In genomic region chr2:95026471-95027368, GRCh38 we compare ENCODE assay signal across 11 cellular contexts. TPM values are rescaled to one million over a fixed set of nuclear protein-coding genes. Genes with fewer than 3 reads are reported as not detected.
DNase-seq lines count a peak whose midpoint lies in the region; ATAC-seq and TF ChIP-seq lines count a peak whose summit lies in the region.
"Had no signal": no experiment of that assay in that cellular context is flagged by ENCODE, and none has a peak within 500 bp of the region (broad histone marks: within the 10 kb centered on the region; RNA-seq: fewer than 3 reads in every experiment).

No MANE protein-coding gene starts in this region.

- H3K27me3 ChIP-seq in IMR-90 (ENCODE audit: control insufficient read depth, insufficient read depth, low read length) (peaks cover 77% of the 10 kb centered on the region), right cardiac atrium (ENCODE audit: control insufficient read depth, insufficient read depth) (no peaks in the 10 kb centered on the region)

- POLR2A ChIA-PET in IMR-90 (lab: Charles Lee; ENCODE audit: unreplicated experiment), result no interaction called here
- POLR2A ChIA-PET in HEK293T (lab: Yijun Ruan, JAX), result interaction anchor here (0.7 kb wide), 1 partner anchor 173 kb away, joined by 3 read pairs; no protein-coding TSS in a partner anchor

- DNase-seq in IMR-90, result no peak
- DNase-seq in activated T-cell treated with anti-CD3 and anti-CD28 coated beads, Interleukin-2, amount 50 U/mL, for 24 hours, result peak; percentile 65
- peak in 1 of 3 donors; percentile 18 for DNase-seq in right cardiac atrium
- peak; percentile 40 to 51 for DNase-seq in stimulated activated CD4-positive, alpha-beta T cell treated with anti-CD3 and anti-CD28 coated beads, Interleukin-2, amount 100 ng/mL, for 24 hours
- no peak for DNase-seq in LoVo (ENCODE audit: low spot score)
- no peak for DNase-seq in HEK293T (ENCODE audit: extremely low spot score)
- DNase-seq: foreskin melanocyte, SIG-M5 had no signal

- H3K4me3 ChIP-seq in IMR-90 (ENCODE audit: insufficient read depth, low read depth, low read length) (no peak overlapping the region), right cardiac atrium (ENCODE audit: low read length) (peak overlapping the region; percentile 58)

- CTCF ChIA-PET in IMR-90 (lab: Yijun Ruan, JAX) (interaction anchor here (1.0 kb wide), 1 partner anchor 53 kb away, joined by 3 read pairs; no protein-coding TSS in a partner anchor), HEK293T (lab: Yijun Ruan, JAX) (no interaction called here)

- H3K56ac ChIP-seq in IMR-90 (ENCODE audit: extremely low read depth, insufficient read depth, low read length), result no peak overlapping the region

- no peak for TF ChIP-seq RAD21 in IMR-90 (IDR thresholded peaks at IDR 0.05; ENCODE audit: low read length)

- TF ChIP-seq POLR2A in IMR-90 (IDR thresholded peaks at IDR 0.05; ENCODE audit: low read depth, low read length), result no peak

- no peaks in the 10 kb centered on the region for H3K9me3 ChIP-seq in IMR-90 (ENCODE audit: control insufficient read depth, insufficient read depth, low read length)
- no peaks in the 10 kb centered on the region for H3K9me3 ChIP-seq in right cardiac atrium (ENCODE audit: control insufficient read depth, low read length)

- H3K79me1 ChIP-seq in IMR-90 (ENCODE audit: low read depth in 1 of 2, low read length in 2 of 2), result no peaks in the 10 kb centered on the region

- no peaks in the 10 kb centered on the region for H3K27me3 Mint-ChIP-seq in activated T-cell treated with anti-CD3 and anti-CD28 coated beads, Interleukin-2, amount 50 U/mL, for 24 hours

- no peak overlapping the region for H3K23ac ChIP-seq in IMR-90 (ENCODE audit: low read depth, low read length)

- H3K4me2 ChIP-seq in IMR-90 (ENCODE audit: low read depth, low read length), result no peak overlapping the region

- H2AFZ ChIP-seq in IMR-90 (replicated peaks; ENCODE audit: low read length, poor library complexity), result peak overlapping the region; percentile 28

- peaks cover 88% of the 10 kb centered on the region for H3K4me1 Mint-ChIP-seq in activated T-cell treated with anti-CD3 and anti-CD28 coated beads, Interleukin-2, amount 50 U/mL, for 24 hours (ENCODE audit: low read depth)

- in situ Hi-C loops in IMR-90 (cut with MboI; ENCODE audit: low sequenced_read_pairs), result no loop called here

- intact Hi-C loops in IMR-90 (cut with micrococcal nuclease), result no loop called here
- intact Hi-C loops in right cardiac atrium (cut with DNase I), result no loop called here

- H3K14ac ChIP-seq in IMR-90 (replicated peaks; ENCODE audit: low read depth, low read length), result no peak overlapping the region

- no peak overlapping the region for H2AK9ac ChIP-seq in IMR-90 (replicated peaks; ENCODE audit: low read depth, low read length, poor library complexity)

- ATAC-seq in IMR-90 (ENCODE audit: low read depth) (no peak), right cardiac atrium (no peak), GM18870 (IDR thresholded peaks at IDR 0.05; ENCODE audit: unreplicated experiment) (no peak), HG03196 (IDR thresholded peaks at IDR 0.05; ENCODE audit: unreplicated experiment) (no peak)

- no peak overlapping the region for H2BK15ac ChIP-seq in IMR-90 (ENCODE audit: low read depth, low read length)

- no peaks in the 10 kb centered on the region for H3K9me1 ChIP-seq in IMR-90 (ENCODE audit: insufficient read depth, low read length)

- no peak overlapping the region for H3K18ac ChIP-seq in IMR-90 (ENCODE audit: low read depth, low read length)

- H3K27ac ChIP-seq in IMR-90 (ENCODE audit: insufficient read depth, low read length) (no peak overlapping the region), right cardiac atrium (ENCODE audit: low read length) (no peak overlapping the region)

- H3K4ac ChIP-seq in IMR-90 (ENCODE audit: low read depth, low read length), result no peak overlapping the region

- BruUV-seq in IMR-90 (replicated peaks; lab: Mats Ljungman, UMichigan), result no TSS peak

- WGBS in IMR-90 (ENCODE audit: extremely low coverage in 2 of 2, insufficient read length in 1 of 2), 2 experiments, result 20% methylated on average over 3 of the region's 47 CpGs; no CpG with 5 or more reads in 1 of the 2 experiments
- 8% methylated on average over 47 of the region's 47 CpGs for WGBS in right cardiac atrium

- dilution Hi-C loops in IMR-90 (cut with HindIII; ENCODE audit: low sequenced_read_pairs, unreplicated experiment), result no loop called here

- H3K4me3 Mint-ChIP-seq in activated T-cell treated with anti-CD3 and anti-CD28 coated beads, Interleukin-2, amount 50 U/mL, for 24 hours, result peak overlapping the region; percentile 90

- no peak overlapping the region for H4K91ac ChIP-seq in IMR-90 (ENCODE audit: insufficient read depth, low read depth, low read length)

- peaks cover 5% of the 10 kb centered on the region for H3K36me3 Mint-ChIP-seq in activated T-cell treated with anti-CD3 and anti-CD28 coated beads, Interleukin-2, amount 50 U/mL, for 24 hours (ENCODE audit: low read depth)

- no peak overlapping the region for H2AK5ac ChIP-seq in IMR-90 (ENCODE audit: low read depth, low read length)

- no peak overlapping the region for H2BK20ac ChIP-seq in IMR-90 (ENCODE audit: low read depth, low read length)

- no peaks in the 10 kb centered on the region for H3K36me3 ChIP-seq in IMR-90 (ENCODE audit: control insufficient read depth, insufficient read depth, low read length)

- no peaks in the 10 kb centered on the region for H4K20me1 ChIP-seq in IMR-90 (ENCODE audit: insufficient read depth, low read length)

- no peak overlapping the region for H4K8ac ChIP-seq in IMR-90 (ENCODE audit: low read depth in 2 of 2, low read length in 2 of 2)

- H3K27ac Mint-ChIP-seq in activated T-cell treated with anti-CD3 and anti-CD28 coated beads, Interleukin-2, amount 50 U/mL, for 24 hours, result peak overlapping the region; percentile 76

- TF ChIP-seq CTCF in IMR-90 (conservative IDR thresholded peaks at IDR 0.05; ENCODE audit: low read depth, low read length), result no peak

- H2BK120ac ChIP-seq in IMR-90 (ENCODE audit: low read depth, low read length), result no peak overlapping the region

- no peaks in the 10 kb centered on the region for H3K9me3 Mint-ChIP-seq in activated T-cell treated with anti-CD3 and anti-CD28 coated beads, Interleukin-2, amount 50 U/mL, for 24 hours

- no peak overlapping the region for H2BK5ac ChIP-seq in IMR-90 (ENCODE audit: low read depth, low read length, poor library complexity, severe bottlenecking)

- no peak overlapping the region for H4K5ac ChIP-seq in IMR-90 (ENCODE audit: low read depth, low read length)

- H3K4me1 ChIP-seq in IMR-90 (ENCODE audit: control insufficient read depth, insufficient read depth, low read length), result peaks cover 4% of the 10 kb centered on the region; the same call in 1 of the 2 replicates
- H3K4me1 ChIP-seq in right cardiac atrium (ENCODE audit: control insufficient read depth, insufficient read depth, low read length), result no peaks in the 10 kb centered on the region

- H3K9ac ChIP-seq in IMR-90 (ENCODE audit: low read depth, low read length), result no peak overlapping the region

TF ChIP-seq in IMR-90, 13 proteins besides CTCF, POLR2A, EP300 and RAD21:
- no peak for TF ChIP-seq MAFK (IDR thresholded peaks at IDR 0.05; ENCODE audit: low read depth, low read length)
- TF ChIP-seq SMC3 (IDR thresholded peaks at IDR 0.05; ENCODE audit: low read depth, low read length), result no peak

TF ChIP-seq in HEK293T, 16 proteins besides CTCF, POLR2A, EP300 and RAD21:
- TF ChIP-seq FOXA1 (IDR thresholded peaks at IDR 0.05) (no peak), L3MBTL2 (conservative IDR thresholded peaks at IDR 0.05) (no peak), SP1 (IDR thresholded peaks at IDR 0.05) (no peak), SUZ12 (IDR thresholded peaks at IDR 0.05) (no peak), ZNF384 (IDR thresholded peaks at IDR 0.05) (no peak), TARDBP (IDR thresholded peaks at IDR 0.05) (no peak), FOXM1 (IDR thresholded peaks at IDR 0.05; ENCODE audit: borderline replicate concordance) (no peak), ELF4 (IDR thresholded peaks at IDR 0.05) (no peak)
TF ChIP-seq in HEK293T: peak in this region for 0.

RNA-seq across cellular contexts. Expression of gene MAL, which starts 1.2 kb away (rescaled TPM):
- total RNA-seq in IMR-90 (2012; rRNA removed) (not detected in 2 replicates), right cardiac atrium (10 to 100 TPM in 1 of 4 donors, 1 to 10 TPM in 3; 4.5 to 15.5 (median 9.2) TPM)
- polyA plus RNA-seq in IMR-90 (2012; rRNA removed) (not detected in 2 replicates), right cardiac atrium (14.6 TPM)
- polyA plus RNA-seq in IMR-90 (2012; cell fraction: cytosol; rRNA removed), result not detected in 2 replicates
- not detected in 2 replicates for polyA plus RNA-seq in IMR-90 (2012; cell fraction: nucleus; rRNA removed; ENCODE audit: low replicate concordance)
- total RNA-seq: H1 had no signal
- polyA plus RNA-seq: H1 had no signal

Comparison
In these comparisons a context has a peak if more than half of its experiments do, and no peak if none do; other contexts are left out.
1. DNase-seq: peak in activated T-cell treated with anti-CD3 and anti-CD28 coated beads, Interleukin-2, amount 50 U/mL, for 24 hours (single experiment) and stimulated activated CD4-positive, alpha-beta T cell treated with anti-CD3 and anti-CD28 coated beads, Interleukin-2, amount 100 ng/mL, for 24 hours (2 of 2); none in IMR-90 (single experiment), LoVo (single experiment) and HEK293T (single experiment).